ENCODE assay signal across 1 cellular context in the genomic region with DNA sequence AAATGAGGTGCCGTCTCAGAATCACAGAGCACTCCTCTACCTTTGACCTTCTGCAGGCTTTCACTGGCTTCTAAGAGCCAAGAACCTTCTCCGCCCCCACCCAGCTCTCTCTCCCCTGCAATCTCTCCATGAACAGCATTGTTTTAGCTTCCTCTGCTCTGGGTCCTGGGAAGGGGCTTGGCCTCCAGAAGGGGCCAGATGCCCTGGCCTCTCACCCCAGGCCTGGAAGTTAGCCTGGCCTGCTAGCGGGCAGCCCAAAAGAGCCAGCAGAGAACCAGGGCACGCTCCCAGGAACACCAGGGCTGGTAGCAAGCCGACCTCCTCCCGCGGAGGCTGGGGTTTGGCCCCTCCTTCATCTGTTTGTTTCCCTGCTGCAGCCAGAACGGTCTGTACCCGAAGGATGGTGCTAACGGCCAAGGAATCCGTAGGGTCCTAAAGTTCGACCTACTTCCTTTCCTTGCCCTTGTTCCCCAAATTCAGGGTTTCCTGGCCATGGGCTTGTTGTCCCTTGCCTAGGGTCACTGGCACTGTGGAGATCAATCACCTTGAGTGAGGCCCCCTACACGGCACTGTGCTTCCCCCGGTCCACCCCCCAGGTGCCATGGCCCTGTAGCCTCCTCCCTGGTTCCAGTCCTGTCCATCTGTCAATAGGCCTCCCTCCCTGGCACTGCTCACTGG.
A peak's percentile ranks its signal among the peaks of the same experiment; 100 is the strongest.
TF ChIP-seq lines count a peak whose summit lies in the region.

No MANE protein-coding gene starts in this region.

TF ChIP-seq in HEK293, 187 proteins besides CTCF, POLR2A, EP300 and RAD21 (continued from another document and continues in another):
- TF ChIP-seq, protein P1, sequence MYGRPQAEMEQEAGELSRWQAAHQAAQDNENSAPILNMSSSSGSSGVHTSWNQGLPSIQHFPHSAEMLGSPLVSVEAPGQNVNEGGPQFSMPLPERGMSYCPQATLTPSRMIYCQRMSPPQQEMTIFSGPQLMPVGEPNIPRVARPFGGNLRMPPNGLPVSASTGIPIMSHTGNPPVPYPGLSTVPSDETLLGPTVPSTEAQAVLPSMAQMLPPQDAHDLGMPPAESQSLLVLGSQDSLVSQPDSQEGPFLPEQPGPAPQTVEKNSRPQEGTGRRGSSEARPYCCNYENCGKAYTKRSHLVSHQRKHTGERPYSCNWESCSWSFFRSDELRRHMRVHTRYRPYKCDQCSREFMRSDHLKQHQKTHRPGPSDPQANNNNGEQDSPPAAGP (tag by site-specific recombination; IDR thresholded peaks at IDR 0.05), result 0 out of 2 replicates have a peak, but pooled peaks have one; percentile 51
- TF ChIP-seq ZNF76 (tag by site-specific recombination; IDR thresholded peaks at IDR 0.05; ENCODE audit: borderline replicate concordance, low read depth) (peak; percentile 53; the same call in 1 of the 2 replicates), GLI2 (tag by site-specific recombination; IDR thresholded peaks at IDR 0.05; ENCODE audit: borderline replicate concordance, low read depth) (no peak), ZNF701 (tag by site-specific recombination; IDR thresholded peaks at IDR 0.05) (no peak), ZNF211 (tag by site-specific recombination; IDR thresholded peaks at IDR 0.05; ENCODE audit: low read depth) (no peak), ZNF223 (tag by site-specific recombination; IDR thresholded peaks at IDR 0.05) (no peak), ZNF792 (tag by site-specific recombination; IDR thresholded peaks at IDR 0.05) (no peak), ZNF629 (tag by site-specific recombination; IDR thresholded peaks at IDR 0.05) (peak; percentile 46; the same call in 1 of the 2 replicates), ZNF366 (tag by site-specific recombination; conservative IDR thresholded peaks at IDR 0.05) (peak; percentile 41; the same call in 1 of the 2 replicates), ZNF514 (tag by site-specific recombination; IDR thresholded peaks at IDR 0.05) (no peak), ZNF544 (tag by site-specific recombination; IDR thresholded peaks at IDR 0.05) (no peak), ZNF610 (tag by site-specific recombination; IDR thresholded peaks at IDR 0.05; ENCODE audit: borderline replicate concordance) (no peak), ZIC2 (tag by site-specific recombination; IDR thresholded peaks at IDR 0.05) (peak; percentile 41), ZNF311 (tag by site-specific recombination; IDR thresholded peaks at IDR 0.05; ENCODE audit: borderline replicate concordance) (no peak), ZNF19 (tag by site-specific recombination; IDR thresholded peaks at IDR 0.05; ENCODE audit: low read depth) (no peak), ZBTB17 (tag by site-specific recombination; IDR thresholded peaks at IDR 0.05) (peak; percentile 93), ZNF670 (tag by site-specific recombination; IDR thresholded peaks at IDR 0.05; ENCODE audit: low read depth) (no peak), ZFP3 (tag by site-specific recombination; IDR thresholded peaks at IDR 0.05; ENCODE audit: low read depth) (no peak), KLF7 (tag by site-specific recombination; IDR thresholded peaks at IDR 0.05; ENCODE audit: borderline replicate concordance) (no peak), ZNF335 (tag by site-specific recombination; conservative IDR thresholded peaks at IDR 0.05) (peak; percentile 86), ZNF660 (tag by site-specific recombination; IDR thresholded peaks at IDR 0.05) (peak; percentile 67; the same call in 1 of the 2 replicates), GLIS1 (tag by site-specific recombination; IDR thresholded peaks at IDR 0.05) (peak; percentile 72), ZBTB7A (tag by site-specific recombination; IDR thresholded peaks at IDR 0.05; ENCODE audit: low read depth) (no peak), ZNF169 (tag by site-specific recombination; IDR thresholded peaks at IDR 0.05) (no peak)
- TF ChIP-seq, protein P2, sequence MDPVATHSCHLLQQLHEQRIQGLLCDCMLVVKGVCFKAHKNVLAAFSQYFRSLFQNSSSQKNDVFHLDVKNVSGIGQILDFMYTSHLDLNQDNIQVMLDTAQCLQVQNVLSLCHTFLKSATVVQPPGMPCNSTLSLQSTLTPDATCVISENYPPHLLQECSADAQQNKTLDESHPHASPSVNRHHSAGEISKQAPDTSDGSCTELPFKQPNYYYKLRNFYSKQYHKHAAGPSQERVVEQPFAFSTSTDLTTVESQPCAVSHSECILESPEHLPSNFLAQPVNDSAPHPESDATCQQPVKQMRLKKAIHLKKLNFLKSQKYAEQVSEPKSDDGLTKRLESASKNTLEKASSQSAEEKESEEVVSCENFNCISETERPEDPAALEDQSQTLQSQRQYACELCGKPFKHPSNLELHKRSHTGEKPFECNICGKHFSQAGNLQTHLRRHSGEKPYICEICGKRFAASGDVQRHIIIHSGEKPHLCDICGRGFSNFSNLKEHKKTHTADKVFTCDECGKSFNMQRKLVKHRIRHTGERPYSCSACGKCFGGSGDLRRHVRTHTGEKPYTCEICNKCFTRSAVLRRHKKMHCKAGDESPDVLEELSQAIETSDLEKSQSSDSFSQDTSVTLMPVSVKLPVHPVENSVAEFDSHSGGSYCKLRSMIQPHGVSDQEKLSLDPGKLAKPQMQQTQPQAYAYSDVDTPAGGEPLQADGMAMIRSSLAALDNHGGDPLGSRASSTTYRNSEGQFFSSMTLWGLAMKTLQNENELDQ (tag by site-specific recombination; IDR thresholded peaks at IDR 0.05; ENCODE audit: low read depth), result no peak
- TF ChIP-seq, protein P3, sequence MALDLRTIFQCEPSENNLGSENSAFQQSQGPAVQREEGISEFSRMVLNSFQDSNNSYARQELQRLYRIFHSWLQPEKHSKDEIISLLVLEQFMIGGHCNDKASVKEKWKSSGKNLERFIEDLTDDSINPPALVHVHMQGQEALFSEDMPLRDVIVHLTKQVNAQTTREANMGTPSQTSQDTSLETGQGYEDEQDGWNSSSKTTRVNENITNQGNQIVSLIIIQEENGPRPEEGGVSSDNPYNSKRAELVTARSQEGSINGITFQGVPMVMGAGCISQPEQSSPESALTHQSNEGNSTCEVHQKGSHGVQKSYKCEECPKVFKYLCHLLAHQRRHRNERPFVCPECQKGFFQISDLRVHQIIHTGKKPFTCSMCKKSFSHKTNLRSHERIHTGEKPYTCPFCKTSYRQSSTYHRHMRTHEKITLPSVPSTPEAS (tag by site-specific recombination; IDR thresholded peaks at IDR 0.05), result no peak
- TF ChIP-seq, protein P4, sequence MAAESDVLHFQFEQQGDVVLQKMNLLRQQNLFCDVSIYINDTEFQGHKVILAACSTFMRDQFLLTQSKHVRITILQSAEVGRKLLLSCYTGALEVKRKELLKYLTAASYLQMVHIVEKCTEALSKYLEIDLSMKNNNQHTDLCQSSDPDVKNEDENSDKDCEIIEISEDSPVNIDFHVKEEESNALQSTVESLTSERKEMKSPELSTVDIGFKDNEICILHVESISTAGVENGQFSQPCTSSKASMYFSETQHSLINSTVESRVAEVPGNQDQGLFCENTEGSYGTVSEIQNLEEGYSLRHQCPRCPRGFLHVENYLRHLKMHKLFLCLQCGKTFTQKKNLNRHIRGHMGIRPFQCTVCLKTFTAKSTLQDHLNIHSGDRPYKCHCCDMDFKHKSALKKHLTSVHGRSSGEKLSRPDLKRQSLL (tag by site-specific recombination; IDR thresholded peaks at IDR 0.05), result no peak
- TF ChIP-seq, protein P5, sequence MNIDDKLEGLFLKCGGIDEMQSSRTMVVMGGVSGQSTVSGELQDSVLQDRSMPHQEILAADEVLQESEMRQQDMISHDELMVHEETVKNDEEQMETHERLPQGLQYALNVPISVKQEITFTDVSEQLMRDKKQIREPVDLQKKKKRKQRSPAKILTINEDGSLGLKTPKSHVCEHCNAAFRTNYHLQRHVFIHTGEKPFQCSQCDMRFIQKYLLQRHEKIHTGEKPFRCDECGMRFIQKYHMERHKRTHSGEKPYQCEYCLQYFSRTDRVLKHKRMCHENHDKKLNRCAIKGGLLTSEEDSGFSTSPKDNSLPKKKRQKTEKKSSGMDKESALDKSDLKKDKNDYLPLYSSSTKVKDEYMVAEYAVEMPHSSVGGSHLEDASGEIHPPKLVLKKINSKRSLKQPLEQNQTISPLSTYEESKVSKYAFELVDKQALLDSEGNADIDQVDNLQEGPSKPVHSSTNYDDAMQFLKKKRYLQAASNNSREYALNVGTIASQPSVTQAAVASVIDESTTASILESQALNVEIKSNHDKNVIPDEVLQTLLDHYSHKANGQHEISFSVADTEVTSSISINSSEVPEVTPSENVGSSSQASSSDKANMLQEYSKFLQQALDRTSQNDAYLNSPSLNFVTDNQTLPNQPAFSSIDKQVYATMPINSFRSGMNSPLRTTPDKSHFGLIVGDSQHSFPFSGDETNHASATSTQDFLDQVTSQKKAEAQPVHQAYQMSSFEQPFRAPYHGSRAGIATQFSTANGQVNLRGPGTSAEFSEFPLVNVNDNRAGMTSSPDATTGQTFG (tag by site-specific recombination; IDR thresholded peaks at IDR 0.05; ENCODE audit: borderline replicate concordance), result no peak
- TF ChIP-seq, protein P6, sequence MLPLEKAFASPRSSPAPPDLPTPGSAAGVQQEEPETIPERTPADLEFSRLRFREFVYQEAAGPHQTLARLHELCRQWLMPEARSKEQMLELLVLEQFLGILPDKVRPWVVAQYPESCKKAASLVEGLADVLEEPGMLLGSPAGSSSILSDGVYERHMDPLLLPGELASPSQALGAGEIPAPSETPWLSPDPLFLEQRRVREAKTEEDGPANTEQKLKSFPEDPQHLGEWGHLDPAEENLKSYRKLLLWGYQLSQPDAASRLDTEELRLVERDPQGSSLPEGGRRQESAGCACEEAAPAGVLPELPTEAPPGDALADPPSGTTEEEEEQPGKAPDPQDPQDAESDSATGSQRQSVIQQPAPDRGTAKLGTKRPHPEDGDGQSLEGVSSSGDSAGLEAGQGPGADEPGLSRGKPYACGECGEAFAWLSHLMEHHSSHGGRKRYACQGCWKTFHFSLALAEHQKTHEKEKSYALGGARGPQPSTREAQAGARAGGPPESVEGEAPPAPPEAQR (tag by site-specific recombination; IDR thresholded peaks at IDR 0.05), result no peak
- TF ChIP-seq, protein P7, sequence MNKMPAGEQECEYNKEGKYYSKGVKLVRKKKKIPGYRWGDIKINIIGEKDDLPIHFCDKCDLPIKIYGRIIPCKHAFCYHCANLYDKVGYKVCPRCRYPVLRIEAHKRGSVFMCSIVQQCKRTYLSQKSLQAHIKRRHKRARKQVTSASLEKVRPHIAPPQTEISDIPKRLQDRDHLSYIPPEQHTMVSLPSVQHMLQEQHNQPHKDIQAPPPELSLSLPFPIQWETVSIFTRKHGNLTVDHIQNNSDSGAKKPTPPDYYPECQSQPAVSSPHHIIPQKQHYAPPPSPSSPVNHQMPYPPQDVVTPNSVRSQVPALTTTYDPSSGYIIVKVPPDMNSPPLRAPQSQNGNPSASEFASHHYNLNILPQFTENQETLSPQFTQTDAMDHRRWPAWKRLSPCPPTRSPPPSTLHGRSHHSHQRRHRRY (tag by site-specific recombination; IDR thresholded peaks at IDR 0.05), result no peak
- TF ChIP-seq, protein P8, sequence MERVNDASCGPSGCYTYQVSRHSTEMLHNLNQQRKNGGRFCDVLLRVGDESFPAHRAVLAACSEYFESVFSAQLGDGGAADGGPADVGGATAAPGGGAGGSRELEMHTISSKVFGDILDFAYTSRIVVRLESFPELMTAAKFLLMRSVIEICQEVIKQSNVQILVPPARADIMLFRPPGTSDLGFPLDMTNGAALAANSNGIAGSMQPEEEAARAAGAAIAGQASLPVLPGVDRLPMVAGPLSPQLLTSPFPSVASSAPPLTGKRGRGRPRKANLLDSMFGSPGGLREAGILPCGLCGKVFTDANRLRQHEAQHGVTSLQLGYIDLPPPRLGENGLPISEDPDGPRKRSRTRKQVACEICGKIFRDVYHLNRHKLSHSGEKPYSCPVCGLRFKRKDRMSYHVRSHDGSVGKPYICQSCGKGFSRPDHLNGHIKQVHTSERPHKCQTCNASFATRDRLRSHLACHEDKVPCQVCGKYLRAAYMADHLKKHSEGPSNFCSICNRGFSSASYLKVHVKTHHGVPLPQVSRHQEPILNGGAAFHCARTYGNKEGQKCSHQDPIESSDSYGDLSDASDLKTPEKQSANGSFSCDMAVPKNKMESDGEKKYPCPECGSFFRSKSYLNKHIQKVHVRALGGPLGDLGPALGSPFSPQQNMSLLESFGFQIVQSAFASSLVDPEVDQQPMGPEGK (tag by site-specific recombination; IDR thresholded peaks at IDR 0.05), result peak; percentile 57
- TF ChIP-seq, protein P9, sequence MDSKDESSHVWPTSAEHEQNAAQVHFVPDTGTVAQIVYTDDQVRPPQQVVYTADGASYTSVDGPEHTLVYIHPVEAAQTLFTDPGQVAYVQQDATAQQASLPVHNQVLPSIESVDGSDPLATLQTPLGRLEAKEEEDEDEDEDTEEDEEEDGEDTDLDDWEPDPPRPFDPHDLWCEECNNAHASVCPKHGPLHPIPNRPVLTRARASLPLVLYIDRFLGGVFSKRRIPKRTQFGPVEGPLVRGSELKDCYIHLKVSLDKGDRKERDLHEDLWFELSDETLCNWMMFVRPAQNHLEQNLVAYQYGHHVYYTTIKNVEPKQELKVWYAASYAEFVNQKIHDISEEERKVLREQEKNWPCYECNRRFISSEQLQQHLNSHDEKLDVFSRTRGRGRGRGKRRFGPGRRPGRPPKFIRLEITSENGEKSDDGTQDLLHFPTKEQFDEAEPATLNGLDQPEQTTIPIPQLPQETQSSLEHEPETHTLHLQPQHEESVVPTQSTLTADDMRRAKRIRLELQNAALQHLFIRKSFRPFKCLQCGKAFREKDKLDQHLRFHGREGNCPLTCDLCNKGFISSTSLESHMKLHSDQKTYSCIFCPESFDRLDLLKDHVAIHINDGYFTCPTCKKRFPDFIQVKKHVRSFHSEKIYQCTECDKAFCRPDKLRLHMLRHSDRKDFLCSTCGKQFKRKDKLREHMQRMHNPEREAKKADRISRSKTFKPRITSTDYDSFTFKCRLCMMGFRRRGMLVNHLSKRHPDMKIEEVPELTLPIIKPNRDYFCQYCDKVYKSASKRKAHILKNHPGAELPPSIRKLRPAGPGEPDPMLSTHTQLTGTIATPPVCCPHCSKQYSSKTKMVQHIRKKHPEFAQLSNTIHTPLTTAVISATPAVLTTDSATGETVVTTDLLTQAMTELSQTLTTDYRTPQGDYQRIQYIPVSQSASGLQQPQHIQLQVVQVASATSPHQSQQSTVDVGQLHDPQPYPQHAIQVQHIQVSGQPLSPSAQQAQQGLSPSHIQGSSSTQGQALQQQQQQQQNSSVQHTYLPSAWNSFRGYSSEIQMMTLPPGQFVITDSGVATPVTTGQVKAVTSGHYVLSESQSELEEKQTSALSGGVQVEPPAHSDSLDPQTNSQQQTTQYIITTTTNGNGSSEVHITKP (tag by site-specific recombination; IDR thresholded peaks at IDR 0.05), result peak; percentile 90
- TF ChIP-seq, protein P10, sequence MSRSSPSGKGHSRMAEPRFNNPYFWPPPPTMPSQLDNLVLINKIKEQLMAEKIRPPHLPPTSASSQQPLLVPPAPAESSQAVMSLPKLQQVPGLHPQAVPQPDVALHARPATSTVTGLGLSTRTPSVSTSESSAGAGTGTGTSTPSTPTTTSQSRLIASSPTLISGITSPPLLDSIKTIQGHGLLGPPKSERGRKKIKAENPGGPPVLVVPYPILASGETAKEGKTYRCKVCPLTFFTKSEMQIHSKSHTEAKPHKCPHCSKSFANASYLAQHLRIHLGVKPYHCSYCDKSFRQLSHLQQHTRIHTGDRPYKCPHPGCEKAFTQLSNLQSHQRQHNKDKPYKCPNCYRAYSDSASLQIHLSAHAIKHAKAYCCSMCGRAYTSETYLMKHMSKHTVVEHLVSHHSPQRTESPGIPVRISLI (tag by site-specific recombination; IDR thresholded peaks at IDR 0.05), result no peak
